8 cellular contexts compared by ENCODE assay signal in genomic region chr16:11254913-11255736, GRCh38. TPM values are rescaled to one million over a fixed set of nuclear protein-coding genes. Genes with fewer than 3 reads are reported as not detected.
DNase-seq lines count a peak whose midpoint lies in the region; ATAC-seq and TF ChIP-seq lines count a peak whose summit lies in the region.

No MANE protein-coding gene starts in this region.

- ATAC-seq in HG03060 (IDR thresholded peaks at IDR 0.05; ENCODE audit: low read depth, unreplicated experiment): peak; percentile 18
- ATAC-seq in HG03095 (IDR thresholded peaks at IDR 0.05; ENCODE audit: unreplicated experiment): no peak

- H3K27ac Mint-ChIP-seq in immature natural killer cell: peak overlapping the region in 4 of 6 donors; percentile 27 to 93 (median 72)

- peaks cover 0 to 5% (median 3%) of the 10 kb centered on the region in 3 donors for H3K36me3 Mint-ChIP-seq in immature natural killer cell

- peaks cover 10 to 23% (median 18%) of the 10 kb centered on the region in 3 donors for H3K27me3 Mint-ChIP-seq in immature natural killer cell (ENCODE audit: low read depth in 3 of 3)

- no peaks in the 10 kb centered on the region for H3K9me3 Mint-ChIP-seq in immature natural killer cell

- DNase-seq in NCI-H146 (lab: John Stamatoyannopoulos, UW) (peak; percentile 70), NCI-H146 treated with DMSO at 0.1 percent for 48 hours (lab: John Stamatoyannopoulos, UW; ENCODE audit: unreplicated experiment) (no peak), T follicular helper cell (ENCODE audit: low read depth) (peak; percentile 66), astrocyte of the spinal cord (ENCODE audit: low read depth, low spot score) (peak; percentile 48), immature natural killer cell (peak; percentile 66 to 76 (median 69))
- DNase-seq in stimulated activated CD4-positive, alpha-beta T cell treated with anti-CD3 and anti-CD28 coated beads, Interleukin-1b, Interleukin-23, amount 100 ng/mL, for 48 hours: peak; percentile 62

- peak overlapping the region; percentile 56 for H3K4me3 ChIP-seq in astrocyte of the spinal cord (ENCODE audit: low read depth, low read length)

- H3K4me3 Mint-ChIP-seq in immature natural killer cell: peak overlapping the region; percentile 70 to 85 (median 84)

- H3K4me1 Mint-ChIP-seq in immature natural killer cell: peaks cover 60% of the 10 kb centered on the region in 2 donors

- TF ChIP-seq CTCF in astrocyte of the spinal cord (IDR thresholded peaks at IDR 0.05; ENCODE audit: low read depth, low read length): no peak

- in situ Hi-C loops in astrocyte of the spinal cord (cut with HindIII; ENCODE audit: low sequenced_read_pairs): no loop called here

RNA-seq across cellular contexts. Expression of gene SOCS1, which starts 0.9 kb away (rescaled TPM):
- polyA plus RNA-seq in immature natural killer cell: 10 to 100 TPM; 14.0 to 24.4 (median 14.5) TPM

RNA-seq across cellular contexts. Expression of gene TNP2, which starts 14.0 kb away (rescaled TPM):
- polyA plus RNA-seq in immature natural killer cell: not detected

RNA-seq across cellular contexts. Expression of gene PRM3, which starts 18.3 kb away (rescaled TPM):
- not detected for polyA plus RNA-seq in immature natural killer cell

RNA-seq across cellular contexts. Expression of gene PRM2, which starts 21.2 kb away (rescaled TPM):
- polyA plus RNA-seq in immature natural killer cell: not detected

RNA-seq across cellular contexts. Expression of gene PRM1, which starts 26.0 kb away (rescaled TPM):
- polyA plus RNA-seq in immature natural killer cell: not detected
